ENCODE assay signal across 1 cellular context in the genomic region with DNA sequence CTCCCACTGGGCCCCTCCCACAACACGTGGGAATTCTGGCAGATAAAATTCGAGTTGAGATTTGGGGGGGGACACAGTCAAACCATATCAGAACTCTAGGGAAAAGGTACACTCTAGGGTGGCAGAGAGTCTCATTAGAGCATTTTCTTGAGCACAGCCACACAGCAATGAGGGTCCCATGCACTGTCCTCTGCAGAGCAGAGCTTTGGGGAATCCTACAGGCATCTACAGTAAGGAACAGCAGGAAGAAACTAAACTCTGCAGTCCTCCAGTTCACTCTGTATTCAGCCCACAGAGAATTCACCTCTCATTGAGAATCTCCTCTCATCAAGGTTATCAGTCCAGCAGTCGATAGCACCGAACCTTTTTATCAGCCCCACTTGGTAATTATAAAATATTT.
TF ChIP-seq lines count a peak whose summit lies in the region.

No MANE protein-coding gene starts in this region.

TF ChIP-seq in H1, 55 proteins besides CTCF, POLR2A, EP300 and RAD21:
- no peak for TF ChIP-seq NRF1 (IDR thresholded peaks at IDR 0.05; ENCODE audit: low read depth, low read length)
- no peak for TF ChIP-seq CEBPB (IDR thresholded peaks at IDR 0.05; ENCODE audit: low read depth, low read length)
- no peak for TF ChIP-seq ASH2L (IDR thresholded peaks at IDR 0.05; ENCODE audit: low read length)
- TF ChIP-seq, protein P1, sequence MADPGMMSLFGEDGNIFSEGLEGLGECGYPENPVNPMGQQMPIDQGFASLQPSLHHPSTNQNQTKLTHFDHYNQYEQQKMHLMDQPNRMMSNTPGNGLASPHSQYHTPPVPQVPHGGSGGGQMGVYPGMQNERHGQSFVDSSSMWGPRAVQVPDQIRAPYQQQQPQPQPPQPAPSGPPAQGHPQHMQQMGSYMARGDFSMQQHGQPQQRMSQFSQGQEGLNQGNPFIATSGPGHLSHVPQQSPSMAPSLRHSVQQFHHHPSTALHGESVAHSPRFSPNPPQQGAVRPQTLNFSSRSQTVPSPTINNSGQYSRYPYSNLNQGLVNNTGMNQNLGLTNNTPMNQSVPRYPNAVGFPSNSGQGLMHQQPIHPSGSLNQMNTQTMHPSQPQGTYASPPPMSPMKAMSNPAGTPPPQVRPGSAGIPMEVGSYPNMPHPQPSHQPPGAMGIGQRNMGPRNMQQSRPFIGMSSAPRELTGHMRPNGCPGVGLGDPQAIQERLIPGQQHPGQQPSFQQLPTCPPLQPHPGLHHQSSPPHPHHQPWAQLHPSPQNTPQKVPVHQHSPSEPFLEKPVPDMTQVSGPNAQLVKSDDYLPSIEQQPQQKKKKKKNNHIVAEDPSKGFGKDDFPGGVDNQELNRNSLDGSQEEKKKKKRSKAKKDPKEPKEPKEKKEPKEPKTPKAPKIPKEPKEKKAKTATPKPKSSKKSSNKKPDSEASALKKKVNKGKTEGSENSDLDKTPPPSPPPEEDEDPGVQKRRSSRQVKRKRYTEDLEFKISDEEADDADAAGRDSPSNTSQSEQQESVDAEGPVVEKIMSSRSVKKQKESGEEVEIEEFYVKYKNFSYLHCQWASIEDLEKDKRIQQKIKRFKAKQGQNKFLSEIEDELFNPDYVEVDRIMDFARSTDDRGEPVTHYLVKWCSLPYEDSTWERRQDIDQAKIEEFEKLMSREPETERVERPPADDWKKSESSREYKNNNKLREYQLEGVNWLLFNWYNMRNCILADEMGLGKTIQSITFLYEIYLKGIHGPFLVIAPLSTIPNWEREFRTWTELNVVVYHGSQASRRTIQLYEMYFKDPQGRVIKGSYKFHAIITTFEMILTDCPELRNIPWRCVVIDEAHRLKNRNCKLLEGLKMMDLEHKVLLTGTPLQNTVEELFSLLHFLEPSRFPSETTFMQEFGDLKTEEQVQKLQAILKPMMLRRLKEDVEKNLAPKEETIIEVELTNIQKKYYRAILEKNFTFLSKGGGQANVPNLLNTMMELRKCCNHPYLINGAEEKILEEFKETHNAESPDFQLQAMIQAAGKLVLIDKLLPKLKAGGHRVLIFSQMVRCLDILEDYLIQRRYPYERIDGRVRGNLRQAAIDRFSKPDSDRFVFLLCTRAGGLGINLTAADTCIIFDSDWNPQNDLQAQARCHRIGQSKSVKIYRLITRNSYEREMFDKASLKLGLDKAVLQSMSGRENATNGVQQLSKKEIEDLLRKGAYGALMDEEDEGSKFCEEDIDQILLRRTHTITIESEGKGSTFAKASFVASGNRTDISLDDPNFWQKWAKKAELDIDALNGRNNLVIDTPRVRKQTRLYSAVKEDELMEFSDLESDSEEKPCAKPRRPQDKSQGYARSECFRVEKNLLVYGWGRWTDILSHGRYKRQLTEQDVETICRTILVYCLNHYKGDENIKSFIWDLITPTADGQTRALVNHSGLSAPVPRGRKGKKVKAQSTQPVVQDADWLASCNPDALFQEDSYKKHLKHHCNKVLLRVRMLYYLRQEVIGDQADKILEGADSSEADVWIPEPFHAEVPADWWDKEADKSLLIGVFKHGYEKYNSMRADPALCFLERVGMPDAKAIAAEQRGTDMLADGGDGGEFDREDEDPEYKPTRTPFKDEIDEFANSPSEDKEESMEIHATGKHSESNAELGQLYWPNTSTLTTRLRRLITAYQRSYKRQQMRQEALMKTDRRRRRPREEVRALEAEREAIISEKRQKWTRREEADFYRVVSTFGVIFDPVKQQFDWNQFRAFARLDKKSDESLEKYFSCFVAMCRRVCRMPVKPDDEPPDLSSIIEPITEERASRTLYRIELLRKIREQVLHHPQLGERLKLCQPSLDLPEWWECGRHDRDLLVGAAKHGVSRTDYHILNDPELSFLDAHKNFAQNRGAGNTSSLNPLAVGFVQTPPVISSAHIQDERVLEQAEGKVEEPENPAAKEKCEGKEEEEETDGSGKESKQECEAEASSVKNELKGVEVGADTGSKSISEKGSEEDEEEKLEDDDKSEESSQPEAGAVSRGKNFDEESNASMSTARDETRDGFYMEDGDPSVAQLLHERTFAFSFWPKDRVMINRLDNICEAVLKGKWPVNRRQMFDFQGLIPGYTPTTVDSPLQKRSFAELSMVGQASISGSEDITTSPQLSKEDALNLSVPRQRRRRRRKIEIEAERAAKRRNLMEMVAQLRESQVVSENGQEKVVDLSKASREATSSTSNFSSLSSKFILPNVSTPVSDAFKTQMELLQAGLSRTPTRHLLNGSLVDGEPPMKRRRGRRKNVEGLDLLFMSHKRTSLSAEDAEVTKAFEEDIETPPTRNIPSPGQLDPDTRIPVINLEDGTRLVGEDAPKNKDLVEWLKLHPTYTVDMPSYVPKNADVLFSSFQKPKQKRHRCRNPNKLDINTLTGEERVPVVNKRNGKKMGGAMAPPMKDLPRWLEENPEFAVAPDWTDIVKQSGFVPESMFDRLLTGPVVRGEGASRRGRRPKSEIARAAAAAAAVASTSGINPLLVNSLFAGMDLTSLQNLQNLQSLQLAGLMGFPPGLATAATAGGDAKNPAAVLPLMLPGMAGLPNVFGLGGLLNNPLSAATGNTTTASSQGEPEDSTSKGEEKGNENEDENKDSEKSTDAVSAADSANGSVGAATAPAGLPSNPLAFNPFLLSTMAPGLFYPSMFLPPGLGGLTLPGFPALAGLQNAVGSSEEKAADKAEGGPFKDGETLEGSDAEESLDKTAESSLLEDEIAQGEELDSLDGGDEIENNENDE (IDR thresholded peaks at IDR 0.05; ENCODE audit: insufficient replicate concordance, low read length) = no peak
- no peak for TF ChIP-seq KDM4A (IDR thresholded peaks at IDR 0.05; ENCODE audit: low read depth, low read length, severe bottlenecking)
- no peak for TF ChIP-seq CREB1 (IDR thresholded peaks at IDR 0.05)
- no peak for TF ChIP-seq YY1 (IDR thresholded peaks at IDR 0.05; ENCODE audit: low read depth, low read length)
- no peak for TF ChIP-seq BCL11A (IDR thresholded peaks at IDR 0.05; ENCODE audit: low read depth in 2 of 2, low read length in 2 of 2)
- TF ChIP-seq, protein P2, sequence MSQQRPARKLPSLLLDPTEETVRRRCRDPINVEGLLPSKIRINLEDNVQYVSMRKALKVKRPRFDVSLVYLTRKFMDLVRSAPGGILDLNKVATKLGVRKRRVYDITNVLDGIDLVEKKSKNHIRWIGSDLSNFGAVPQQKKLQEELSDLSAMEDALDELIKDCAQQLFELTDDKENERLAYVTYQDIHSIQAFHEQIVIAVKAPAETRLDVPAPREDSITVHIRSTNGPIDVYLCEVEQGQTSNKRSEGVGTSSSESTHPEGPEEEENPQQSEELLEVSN (IDR thresholded peaks at IDR 0.05) = no peak
